29 cellular contexts compared by ENCODE assay signal in genomic region chr4:86439293-86439692, GRCh38.
"Had no signal": no experiment of that assay in that cellular context is flagged by ENCODE, and none has a peak within 500 bp of the region (broad histone marks: within the 10 kb centered on the region; RNA-seq: fewer than 3 reads in every experiment).

No MANE protein-coding gene starts in this region.

- H3K36me3 Mint-ChIP-seq: stimulated activated effector memory CD8-positive, alpha-beta T cell treated with anti-CD3 and anti-CD28 coated beads, Interleukin-12 subunit alpha, Interleukin-12 subunit beta, amount 100 ng/mL, for 72 hours; stimulated activated memory B cell treated with anti-CD40 and anti-IgM and Interleukin-4, amounts not matched to agents 10 μg/mL and 1 μg/mL and 100 μg/mL, for 72 hours; stimulated activated naive B cell treated with anti-CD40 and anti-IgM and Interleukin-4, amounts not matched to agents 10 μg/mL and 1 μg/mL and 100 μg/mL, for 72 hours; type B pancreatic cell had no signal

- ATAC-seq: stimulated activated effector memory CD8-positive, alpha-beta T cell treated with anti-CD3 and anti-CD28 coated beads, Interleukin-12 subunit alpha, Interleukin-12 subunit beta, amount 100 ng/mL, for 72 hours; stimulated activated memory B cell treated with anti-CD40 and anti-IgM and Interleukin-4, amounts not matched to agents 10 μg/mL and 1 μg/mL and 100 μg/mL, for 72 hours; stimulated activated naive B cell treated with anti-CD40 and anti-IgM and Interleukin-4, amounts not matched to agents 10 μg/mL and 1 μg/mL and 100 μg/mL, for 72 hours; stimulated activated naive CD8-positive, alpha-beta T cell treated with anti-CD3 and anti-CD28 coated beads, Interleukin-15, amount 100 ng/mL, for 72 hours; stimulated activated naive CD8-positive, alpha-beta T cell treated with anti-CD3 and anti-CD28 coated beads, Interleukin-15, Interleukin-2, amounts not matched to agents 100 U/mL and 50 U/mL, for 24 hours; upper lobe of right lung had no signal

- H3K4me1 Mint-ChIP-seq: stimulated activated effector memory CD8-positive, alpha-beta T cell treated with anti-CD3 and anti-CD28 coated beads, Interleukin-12 subunit alpha, Interleukin-12 subunit beta, amount 100 ng/mL, for 72 hours; stimulated activated memory B cell treated with anti-CD40 and anti-IgM and Interleukin-4, amounts not matched to agents 10 μg/mL and 1 μg/mL and 100 μg/mL, for 72 hours; stimulated activated naive CD8-positive, alpha-beta T cell treated with anti-CD3 and anti-CD28 coated beads, Interleukin-15, amount 100 ng/mL, for 72 hours had no signal

- FAIRE-seq: urothelium cell line had no signal

- H3K27ac ChIP-seq: stomach, suprapubic skin, testis, thoracic aorta, thyroid gland, tibial artery, tibial nerve, transverse colon, upper lobe of left lung, upper lobe of right lung, uterus, vagina had no signal

- H3K4me3 Mint-ChIP-seq: stimulated activated effector memory CD8-positive, alpha-beta T cell treated with anti-CD3 and anti-CD28 coated beads, Interleukin-12 subunit alpha, Interleukin-12 subunit beta, amount 100 ng/mL, for 72 hours; stimulated activated memory B cell treated with anti-CD40 and anti-IgM and Interleukin-4, amounts not matched to agents 10 μg/mL and 1 μg/mL and 100 μg/mL, for 72 hours; stimulated activated naive B cell treated with anti-CD40 and anti-IgM and Interleukin-4, amounts not matched to agents 10 μg/mL and 1 μg/mL and 100 μg/mL, for 72 hours; stimulated activated naive CD8-positive, alpha-beta T cell treated with anti-CD3 and anti-CD28 coated beads, Interleukin-15, amount 100 ng/mL, for 72 hours; stimulated activated naive CD8-positive, alpha-beta T cell treated with anti-CD3 and anti-CD28 coated beads, Interleukin-15, Interleukin-2, amounts not matched to agents 100 ng/mL and 50 ng/mL, for 24 hours; type B pancreatic cell had no signal

- DNase-seq: stimulated activated CD4-positive, alpha-beta T cell treated with anti-CD3 and anti-CD28 coated beads, Interleukin-2, amount 100 ng/mL, for 48 hours; stimulated activated CD4-positive, alpha-beta T cell treated with anti-CD3 and anti-CD28 coated beads, Interleukin-4, amount 100 ng/mL, for 1 hour; stimulated activated CD4-positive, alpha-beta T cell treated with anti-CD3 and anti-CD28 coated beads, Interleukin-4, amount 100 ng/mL, for 24 hours; stimulated activated CD4-positive, alpha-beta T cell treated with anti-CD3 and anti-CD28 coated beads, Interleukin-4, amount 100 ng/mL, for 4 hours; stimulated activated CD8-positive, alpha-beta memory T cell treated with anti-CD3 and anti-CD28 coated beads, Interleukin-4, amount 100 ng/mL, for 48 hours; stimulated activated naive B cell treated with anti-CD40 and anti-IgM and Interleukin-4, amounts not matched to agents 10 μg/mL and 1 μg/mL and 100 μg/mL, for 72 hours; stimulated activated naive CD4-positive, alpha-beta T cell; stimulated activated naive CD4-positive, alpha-beta T cell treated with Interleukin-2 at 50 U/mL for 16 hours; stimulated activated naive CD8-positive, alpha-beta T cell treated with anti-CD3 and anti-CD28 coated beads, Interleukin-15, amount 100 ng/mL, for 72 hours; stimulated activated naive CD8-positive, alpha-beta T cell treated with anti-CD3 and anti-CD28 coated beads, Interleukin-15, Interleukin-2, amounts not matched to agents 100 U/mL and 50 U/mL, for 24 hours; stomach; substantia nigra; testis; thyroid gland; tibial artery; transverse colon; trophoblast cell; upper lobe of left lung; upper lobe of right lung; uterus had no signal

- H3K4me1 ChIP-seq: stomach, suprapubic skin, testis, thyroid gland, tibial artery, tibial nerve, upper lobe of left lung, upper lobe of right lung had no signal

- H3K27me3 ChIP-seq: stomach, suprapubic skin, testis, thyroid gland, tibial artery, tibial nerve, transverse colon, upper lobe of left lung, upper lobe of right lung, uterus, vagina had no signal

- H3K27ac Mint-ChIP-seq: stimulated activated effector memory CD8-positive, alpha-beta T cell treated with anti-CD3 and anti-CD28 coated beads, Interleukin-12 subunit alpha, Interleukin-12 subunit beta, amount 100 ng/mL, for 72 hours; stimulated activated memory B cell treated with anti-CD40 and anti-IgM and Interleukin-4, amounts not matched to agents 10 μg/mL and 1 μg/mL and 100 μg/mL, for 72 hours; stimulated activated naive B cell treated with anti-CD40 and anti-IgM and Interleukin-4, amounts not matched to agents 10 μg/mL and 1 μg/mL and 100 μg/mL, for 72 hours; stimulated activated naive CD8-positive, alpha-beta T cell treated with anti-CD3 and anti-CD28 coated beads, Interleukin-15, amount 100 ng/mL, for 72 hours; stimulated activated naive CD8-positive, alpha-beta T cell treated with anti-CD3 and anti-CD28 coated beads, Interleukin-15, Interleukin-2, amounts not matched to agents 100 ng/mL and 50 ng/mL, for 24 hours; type B pancreatic cell had no signal

- H3K9me3 ChIP-seq: stomach, suprapubic skin, testis, thyroid gland, tibial artery, transverse colon, upper lobe of left lung, upper lobe of right lung, uterus, vagina had no signal

- H3K4me3 ChIP-seq: stomach, suprapubic skin, testis, thoracic aorta, thyroid gland, tibial artery, tibial nerve, transverse colon, upper lobe of left lung, upper lobe of right lung, uterus, vagina had no signal

- H3K27me3 Mint-ChIP-seq: type B pancreatic cell had no signal

- H3K36me3 ChIP-seq: stomach, suprapubic skin, thoracic aorta, thyroid gland, tibial artery, tibial nerve, transverse colon, upper lobe of left lung, upper lobe of right lung, uterus, vagina had no signal
